In the genomic region with DNA sequence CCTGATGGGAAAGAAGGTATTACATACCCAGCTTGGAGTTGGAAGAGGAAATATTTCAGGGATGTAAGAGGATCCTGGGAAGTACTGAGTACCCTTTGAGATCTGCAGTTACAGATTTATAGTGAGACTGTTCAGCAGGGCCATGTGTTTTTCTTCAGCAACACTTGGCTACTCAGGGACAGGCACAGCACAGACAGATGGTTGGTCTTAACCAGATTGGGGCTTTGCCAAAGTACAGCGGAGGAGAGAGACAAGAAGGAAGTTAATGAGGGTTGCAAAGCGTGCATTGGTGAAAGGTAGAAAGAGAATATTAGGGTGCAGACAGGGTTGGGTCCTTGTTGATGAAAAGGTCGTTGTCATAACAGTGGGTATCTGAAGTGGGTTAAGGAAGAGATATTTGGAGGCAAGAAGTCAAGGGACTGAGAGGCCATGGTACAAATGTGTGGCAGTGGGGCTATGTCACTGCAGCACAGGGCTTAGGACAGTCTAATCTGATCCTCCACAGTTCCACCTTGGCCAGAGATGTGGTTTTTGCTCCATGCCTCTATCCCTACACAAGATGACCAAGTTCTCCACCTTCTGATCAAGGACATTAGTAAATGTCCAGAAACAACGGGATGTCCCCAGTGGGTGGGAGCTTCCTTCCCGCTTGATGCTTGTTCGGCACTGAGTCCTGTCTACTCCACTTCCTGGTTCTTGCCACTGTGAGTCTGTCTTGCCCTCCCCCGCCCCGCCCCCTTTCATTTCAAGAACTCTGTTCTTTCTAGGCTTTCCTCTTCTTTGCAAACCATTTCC, we compare ENCODE assay signal across 1 cellular context.
TF ChIP-seq lines count a peak whose summit lies in the region.

No MANE protein-coding gene starts in this region.

TF ChIP-seq in K562, 482 proteins besides CTCF, POLR2A, EP300 and RAD21 (continued from another document):
- TF ChIP-seq, protein P1, sequence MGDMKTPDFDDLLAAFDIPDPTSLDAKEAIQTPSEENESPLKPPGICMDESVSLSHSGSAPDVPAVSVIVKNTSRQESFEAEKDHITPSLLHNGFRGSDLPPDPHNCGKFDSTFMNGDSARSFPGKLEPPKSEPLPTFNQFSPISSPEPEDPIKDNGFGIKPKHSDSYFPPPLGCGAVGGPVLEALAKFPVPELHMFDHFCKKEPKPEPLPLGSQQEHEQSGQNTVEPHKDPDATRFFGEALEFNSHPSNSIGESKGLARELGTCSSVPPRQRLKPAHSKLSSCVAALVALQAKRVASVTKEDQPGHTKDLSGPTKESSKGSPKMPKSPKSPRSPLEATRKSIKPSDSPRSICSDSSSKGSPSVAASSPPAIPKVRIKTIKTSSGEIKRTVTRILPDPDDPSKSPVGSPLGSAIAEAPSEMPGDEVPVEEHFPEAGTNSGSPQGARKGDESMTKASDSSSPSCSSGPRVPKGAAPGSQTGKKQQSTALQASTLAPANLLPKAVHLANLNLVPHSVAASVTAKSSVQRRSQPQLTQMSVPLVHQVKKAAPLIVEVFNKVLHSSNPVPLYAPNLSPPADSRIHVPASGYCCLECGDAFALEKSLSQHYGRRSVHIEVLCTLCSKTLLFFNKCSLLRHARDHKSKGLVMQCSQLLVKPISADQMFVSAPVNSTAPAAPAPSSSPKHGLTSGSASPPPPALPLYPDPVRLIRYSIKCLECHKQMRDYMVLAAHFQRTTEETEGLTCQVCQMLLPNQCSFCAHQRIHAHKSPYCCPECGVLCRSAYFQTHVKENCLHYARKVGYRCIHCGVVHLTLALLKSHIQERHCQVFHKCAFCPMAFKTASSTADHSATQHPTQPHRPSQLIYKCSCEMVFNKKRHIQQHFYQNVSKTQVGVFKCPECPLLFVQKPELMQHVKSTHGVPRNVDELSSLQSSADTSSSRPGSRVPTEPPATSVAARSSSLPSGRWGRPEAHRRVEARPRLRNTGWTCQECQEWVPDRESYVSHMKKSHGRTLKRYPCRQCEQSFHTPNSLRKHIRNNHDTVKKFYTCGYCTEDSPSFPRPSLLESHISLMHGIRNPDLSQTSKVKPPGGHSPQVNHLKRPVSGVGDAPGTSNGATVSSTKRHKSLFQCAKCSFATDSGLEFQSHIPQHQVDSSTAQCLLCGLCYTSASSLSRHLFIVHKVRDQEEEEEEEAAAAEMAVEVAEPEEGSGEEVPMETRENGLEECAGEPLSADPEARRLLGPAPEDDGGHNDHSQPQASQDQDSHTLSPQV (IDR thresholded peaks at IDR 0.05): peak; percentile 76; the same call in 1 of the 2 replicates
- no peak for TF ChIP-seq CEBPG (CRISPR knock-in tag; IDR thresholded peaks at IDR 0.05)
- no peak for TF ChIP-seq CEBPG (tag; conservative IDR thresholded peaks at IDR 0.05 in 1 of 2, IDR thresholded peaks at IDR 0.05 in 1 of 2)
- no peak for TF ChIP-seq CBX1 (IDR thresholded peaks at IDR 0.05; ENCODE audit: low read depth)
- TF ChIP-seq XRCC4 (IDR thresholded peaks at IDR 0.05; ENCODE audit: extremely low read depth, insufficient read depth, insufficient read length): no peak
- peak; percentile 74; the same call in 1 of the 2 replicates for TF ChIP-seq ELF4 (CRISPR knock-in tag; IDR thresholded peaks at IDR 0.05)
- TF ChIP-seq ILK (tag; IDR thresholded peaks at IDR 0.05; ENCODE audit: borderline replicate concordance, low read depth): no peak
- TF ChIP-seq KAT8 (IDR thresholded peaks at IDR 0.05; ENCODE audit: low read depth): no peak
- TF ChIP-seq EZH2 (IDR thresholded peaks at IDR 0.05; ENCODE audit: borderline replicate concordance, low read depth, low read length): no peak
- TF ChIP-seq EP400 (IDR thresholded peaks at IDR 0.05): no peak
- no peak for TF ChIP-seq NONO (IDR thresholded peaks at IDR 0.05; ENCODE audit: low read depth in 2 of 2, low read length in 1 of 2)
- TF ChIP-seq ZNF764 (CRISPR knock-in tag; IDR thresholded peaks at IDR 0.05; ENCODE audit: low read depth): no peak
- TF ChIP-seq, protein P2, sequence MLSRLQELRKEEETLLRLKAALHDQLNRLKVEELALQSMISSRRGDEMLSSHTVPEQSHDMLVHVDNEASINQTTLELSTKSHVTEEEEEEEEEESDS (CRISPR knock-in tag; IDR thresholded peaks at IDR 0.05): no peak
- TF ChIP-seq RUNX1 (IDR thresholded peaks at IDR 0.05; ENCODE audit: low read depth): no peak
- TF ChIP-seq KDM2B (CRISPR knock-in tag; IDR thresholded peaks at IDR 0.05): no peak
- TF ChIP-seq, protein P3, sequence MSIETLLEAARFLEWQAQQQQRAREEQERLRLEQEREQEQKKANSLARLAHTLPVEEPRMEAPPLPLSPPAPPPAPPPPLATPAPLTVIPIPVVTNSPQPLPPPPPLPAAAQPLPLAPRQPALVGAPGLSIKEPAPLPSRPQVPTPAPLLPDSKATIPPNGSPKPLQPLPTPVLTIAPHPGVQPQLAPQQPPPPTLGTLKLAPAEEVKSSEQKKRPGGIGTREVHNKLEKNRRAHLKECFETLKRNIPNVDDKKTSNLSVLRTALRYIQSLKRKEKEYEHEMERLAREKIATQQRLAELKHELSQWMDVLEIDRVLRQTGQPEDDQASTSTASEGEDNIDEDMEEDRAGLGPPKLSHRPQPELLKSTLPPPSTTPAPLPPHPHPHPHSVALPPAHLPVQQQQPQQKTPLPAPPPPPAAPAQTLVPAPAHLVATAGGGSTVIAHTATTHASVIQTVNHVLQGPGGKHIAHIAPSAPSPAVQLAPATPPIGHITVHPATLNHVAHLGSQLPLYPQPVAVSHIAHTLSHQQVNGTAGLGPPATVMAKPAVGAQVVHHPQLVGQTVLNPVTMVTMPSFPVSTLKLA (conservative IDR thresholded peaks at IDR 0.05): no peak
- TF ChIP-seq TFAM (CRISPR knock-in tag; conservative IDR thresholded peaks at IDR 0.05): no peak
- TF ChIP-seq ZNF197 (CRISPR knock-in tag; IDR thresholded peaks at IDR 0.05; ENCODE audit: low read depth): no peak
- no peak for TF ChIP-seq NUFIP1 (IDR thresholded peaks at IDR 0.05; ENCODE audit: partially characterized antibody)
- no peak for TF ChIP-seq FOXJ3 (CRISPR knock-in tag; IDR thresholded peaks at IDR 0.05)
- TF ChIP-seq ZFP36 (IDR thresholded peaks at IDR 0.05; ENCODE audit: low read depth, low read length, partially characterized antibody): peak; percentile 20
- TF ChIP-seq MEF2D (tag; conservative IDR thresholded peaks at IDR 0.05; ENCODE audit: low read depth): no peak
- TF ChIP-seq ARID1B (IDR thresholded peaks at IDR 0.05): 0 out of 2 replicates have a peak, but pooled peaks have one; percentile 6
- TF ChIP-seq ZNF436 (CRISPR knock-in tag; IDR thresholded peaks at IDR 0.05): no peak
- no peak for TF ChIP-seq SMAD2 (IDR thresholded peaks at IDR 0.05; ENCODE audit: low read depth, low read length)
- no peak for TF ChIP-seq ZNF551 (CRISPR knock-in tag; IDR thresholded peaks at IDR 0.05)
- TF ChIP-seq ZNF431 (CRISPR knock-in tag; IDR thresholded peaks at IDR 0.05): no peak
